ENCODE assay signal across 14 cellular contexts in genomic region chr13:18948664-18949488, GRCh38.
DNase-seq lines count a peak whose midpoint lies in the region; ATAC-seq lines count a peak whose summit lies in the region.
"Had no signal": no experiment of that assay in that cellular context is flagged by ENCODE, and none has a peak within 500 bp of the region (broad histone marks: within the 10 kb centered on the region; RNA-seq: fewer than 3 reads in every experiment).

No MANE protein-coding gene starts in this region.

- no peak for ATAC-seq in sciatic nerve
- no peak for ATAC-seq in GM19455 (IDR thresholded peaks at IDR 0.05; ENCODE audit: unreplicated experiment)
- ATAC-seq: GM12878, K562 had no signal

- intact Hi-C loops in sciatic nerve (cut with DNase I), result no loop called here

- peak; percentile 57 for DNase-seq in activated effector memory CD4-positive, alpha-beta T cell treated with anti-CD3 and anti-CD28 coated beads, Interleukin-2, amount 50 U/mL, for 16 hours
- no peak for DNase-seq in activated effector memory CD4-positive, alpha-beta T cell treated with Interleukin-2 at 50 U/mL for 16 hours
- DNase-seq in islet precursor cell (peak; percentile 27), sciatic nerve (ENCODE audit: low spot score) (peak; percentile 41), dedifferentiated amniotic fluid mesenchymal stem cell (ENCODE audit: extremely low spot score) (no peak), T-helper 9 cell (no peak)
- DNase-seq: C1 segment of cervical spinal cord; Calu3; CD4-positive, alpha-beta T cell; DMS 273 treated with DMSO at 0.1 percent for 48 hours; HCEC 1CT had no signal

Comparison
In these comparisons a context has a peak if more than half of its experiments do, and no peak if none do; other contexts are left out.
1. DNase-seq: peak in activated effector memory CD4-positive, alpha-beta T cell treated with anti-CD3 and anti-CD28 coated beads, Interleukin-2, amount 50 U/mL, for 16 hours (single experiment), islet precursor cell (single experiment) and sciatic nerve (single experiment); none in activated effector memory CD4-positive, alpha-beta T cell treated with Interleukin-2 at 50 U/mL for 16 hours (single experiment), dedifferentiated amniotic fluid mesenchymal stem cell (single experiment) and T-helper 9 cell (single experiment).